ENCODE assay signal across 19 cellular contexts in genomic region chrX:122188751-122189150, GRCh38.
"Had no signal": no experiment of that assay in that cellular context is flagged by ENCODE, and none has a peak within 500 bp of the region (broad histone marks: within the 10 kb centered on the region; RNA-seq: fewer than 3 reads in every experiment).

No MANE protein-coding gene starts in this region.

- H3K27ac ChIP-seq: body of pancreas, colonic mucosa, lower lobe of right lung, spleen, testis had no signal

- H3K27me3 ChIP-seq: body of pancreas, colonic mucosa, spleen, testis had no signal

- H3K9me3 ChIP-seq: body of pancreas, colonic mucosa, lower lobe of right lung, testis had no signal

- H3K4me1 ChIP-seq: body of pancreas, colonic mucosa, lower lobe of right lung, spleen, testis had no signal

- H3K4me3 ChIP-seq: body of pancreas, colonic mucosa, lower lobe of right lung, spleen, testis had no signal

- H3K36me3 ChIP-seq: colonic mucosa, lower lobe of right lung, spleen had no signal

- DNase-seq: activated CD4-positive, alpha-beta T cell treated with anti-CD3 and anti-CD28 coated beads for 36 hours; activated CD4-positive, alpha-beta T cell treated with anti-CD3 and anti-CD28 coated beads, Interleukin-2, amount 50 U/mL, for 48 hours; activated gamma-delta T cell treated with Interleukin-2 at 50 U/mL for 16 hours; body of pancreas; central memory CD4-positive, alpha-beta T cell; colonic mucosa; erythroblast; hippocampal formation; islet precursor cell; left colon; lower lobe of right lung; posterior cingulate gyrus; spleen; stimulated activated CD4-positive, alpha-beta T cell treated with anti-CD3 and anti-CD28 coated beads, Interleukin-4, amount 100 ng/mL, for 4 hours; testis had no signal

- ATAC-seq: activated CD4-positive, alpha-beta T cell treated with anti-CD3 and anti-CD28 coated beads for 36 hours; activated naive CD4-positive, alpha-beta T cell treated with anti-CD3 and anti-CD28 coated beads, Interleukin-2, amount 50 U/mL, for 72 hours; body of pancreas; left colon; lower lobe of right lung; natural killer cell treated with Interleukin-12 subunit alpha and Interleukin-12 subunit beta and Interleukin-15 and Interleukin-18, amount 100 ng/mL, for 72 hours; stimulated activated memory B cell treated with anti-CD40 and anti-IgM and Interleukin-4, amounts not matched to agents 10 μg/mL and 1 μg/mL and 100 μg/mL, for 72 hours; WTC11 had no signal
